In genomic region chr16:964696-965395, GRCh38 we compare ENCODE assay signal across 10 cellular contexts. TPM values are rescaled to one million over a fixed set of nuclear protein-coding genes. Genes with fewer than 3 reads are reported as not detected.
DNase-seq lines count a peak whose midpoint lies in the region; ATAC-seq and TF ChIP-seq lines count a peak whose summit lies in the region.
"Had no signal": no experiment of that assay in that cellular context is flagged by ENCODE, and none has a peak within 500 bp of the region (broad histone marks: within the 10 kb centered on the region; RNA-seq: fewer than 3 reads in every experiment).

No MANE protein-coding gene starts in this region.

- peak overlapping the region; percentile 82 for H3K27ac ChIP-seq in hepatocyte
- H3K27ac ChIP-seq: parathyroid adenoma had no signal

- H3K9me3 Mint-ChIP-seq in activated CD4-positive, alpha-beta memory T cell treated with anti-CD3 and anti-CD28 coated beads for 36 hours: peaks cover 5% of the 10 kb centered on the region

- H3K4me3 Mint-ChIP-seq in activated CD4-positive, alpha-beta memory T cell treated with anti-CD3 and anti-CD28 coated beads for 36 hours: peak overlapping the region; percentile 54

- DNase-seq in M059J (ENCODE audit: low read depth) (peak; percentile 70), hepatocyte (ENCODE audit: low spot score) (no peak), ecto neural progenitor cell (ENCODE audit: low spot score) (no peak), germinal center (ENCODE audit: low spot score) (no peak), AG08395 (ENCODE audit: low spot score) (no peak)
- DNase-seq in activated CD4-positive, alpha-beta memory T cell treated with anti-CD3 and anti-CD28 coated beads for 36 hours: peak; percentile 89
- peak; percentile 67 for DNase-seq in stimulated activated CD4-positive, alpha-beta T cell treated with anti-CD3 and anti-CD28 coated beads, Interleukin-4, amount 100 ng/mL, for 1 hour

- H3K4me2 ChIP-seq in hepatocyte: peak overlapping the region; percentile 65

- H3K27me3 ChIP-seq in hepatocyte: no peaks in the 10 kb centered on the region

- no peak for TF ChIP-seq CTCF in hepatocyte (IDR thresholded peaks at IDR 0.05; ENCODE audit: poor library complexity)

- no peak overlapping the region for H2AFZ ChIP-seq in hepatocyte
- H2AFZ ChIP-seq: parathyroid adenoma had no signal

- H3K79me2 ChIP-seq in hepatocyte: peaks cover 42% of the 10 kb centered on the region

- H3K27me3 Mint-ChIP-seq in activated CD4-positive, alpha-beta memory T cell treated with anti-CD3 and anti-CD28 coated beads for 36 hours: no peaks in the 10 kb centered on the region

- H3K4me1 Mint-ChIP-seq in activated CD4-positive, alpha-beta memory T cell treated with anti-CD3 and anti-CD28 coated beads for 36 hours (ENCODE audit: low read depth): peaks cover 43% of the 10 kb centered on the region

- no peaks in the 10 kb centered on the region for H3K9me3 ChIP-seq in hepatocyte (ENCODE audit: low read depth)

- intact Hi-C loops in activated CD4-positive, alpha-beta memory T cell treated with anti-CD3 and anti-CD28 coated beads for 36 hours (cut with micrococcal nuclease): loop anchor here (5.0 kb wide), 1 partner anchor 37 kb away; no protein-coding TSS in a partner anchor

- peaks cover 27% of the 10 kb centered on the region for H3K4me1 ChIP-seq in hepatocyte (ENCODE audit: insufficient read depth)

- no peak overlapping the region for H3K4me3 ChIP-seq in hepatocyte
- H3K4me3 ChIP-seq: GM12878 had no signal

- H3K9me2 ChIP-seq in hepatocyte (replicated peaks; ENCODE audit: insufficient read depth): no peaks in the 10 kb centered on the region

- CTCF ChIA-PET in activated CD4-positive, alpha-beta memory T cell treated with anti-CD3 and anti-CD28 coated beads for 36 hours (lab: Charles Lee): interaction anchor here (1.0 to 1.4 kb wide), 4 partner anchors 19 to 93 kb away, joined by 3 to 5 read pairs (median 3); no protein-coding TSS in a partner anchor

- POLR2A ChIA-PET in activated CD4-positive, alpha-beta memory T cell treated with anti-CD3 and anti-CD28 coated beads for 36 hours (lab: Charles Lee): interaction anchor here (0.9 to 2.1 kb wide), 5 partner anchors 10 to 39 kb away, joined by 3 to 12 read pairs (median 11); partner anchors contain the start of gene SOX8

- peak overlapping the region; percentile 95 for H3K27ac Mint-ChIP-seq in activated CD4-positive, alpha-beta memory T cell treated with anti-CD3 and anti-CD28 coated beads for 36 hours

- no peaks in the 10 kb centered on the region for H3K36me3 ChIP-seq in hepatocyte (replicated peaks; ENCODE audit: insufficient read depth, low read depth)

- 86% methylated on average over 36 of the region's 36 CpGs for WGBS in hepatocyte (ENCODE audit: low lambda C conversion rate, missing lambda C conversion rate)

- peaks cover 20% of the 10 kb centered on the region for H3K36me3 Mint-ChIP-seq in activated CD4-positive, alpha-beta memory T cell treated with anti-CD3 and anti-CD28 coated beads for 36 hours

- no peak for ATAC-seq in GM21619 (IDR thresholded peaks at IDR 0.05; ENCODE audit: unreplicated experiment)
- ATAC-seq: GM12878 had no signal

- H4K20me1 ChIP-seq in hepatocyte (ENCODE audit: insufficient read depth, poor library complexity, severe bottlenecking): no peaks in the 10 kb centered on the region

RNA-seq across cellular contexts. Expression of gene LMF1, which starts 5.9 kb away (rescaled TPM):
- total RNA-seq in M059J (2014; rRNA removed; shearing (Covaris generic)): 2.4 and 2.8 TPM in 2 replicates
- total RNA-seq in activated CD4-positive, alpha-beta memory T cell treated with anti-CD3 and anti-CD28 coated beads for 36 hours: 10 to 100 TPM; 14.4 to 15.4 TPM
- 25.8 and 27.2 TPM in 2 replicates for total RNA-seq in hepatocyte
- polyA plus RNA-seq in hepatocyte: 29.3 and 34.3 TPM in 2 replicates

RNA-seq across cellular contexts. Expression of gene SOX8, which starts 16.7 kb away (rescaled TPM):
- total RNA-seq in M059J (2014; rRNA removed; shearing (Covaris generic)): not detected in 2 replicates
- 1 to 10 TPM; 2.0 to 2.6 TPM for total RNA-seq in activated CD4-positive, alpha-beta memory T cell treated with anti-CD3 and anti-CD28 coated beads for 36 hours
- total RNA-seq in hepatocyte: 2.7 and 3.8 TPM in 2 replicates
- 3.8 and 4.7 TPM in 2 replicates for polyA plus RNA-seq in hepatocyte
- total RNA-seq: GM12878 had no signal
- polyA plus RNA-seq: GM12878 had no signal

Comparison
In these comparisons a context has a peak if more than half of its experiments do, and no peak if none do; other contexts are left out.
1. DNase-seq: peak in M059J (single experiment), activated CD4-positive, alpha-beta memory T cell treated with anti-CD3 and anti-CD28 coated beads for 36 hours (single experiment) and stimulated activated CD4-positive, alpha-beta T cell treated with anti-CD3 and anti-CD28 coated beads, Interleukin-4, amount 100 ng/mL, for 1 hour (single experiment); none in hepatocyte (single experiment), ecto neural progenitor cell (single experiment), germinal center (single experiment) and AG08395 (single experiment).